ENCODE assay signal across 9 cellular contexts in genomic region chr14:80930836-80931389, GRCh38. TPM values are rescaled to one million over a fixed set of nuclear protein-coding genes. Genes with fewer than 3 reads are reported as not detected.
DNase-seq lines count a peak whose midpoint lies in the region; ATAC-seq and TF ChIP-seq lines count a peak whose summit lies in the region.
"Had no signal": no experiment of that assay in that cellular context is flagged by ENCODE, and none has a peak within 500 bp of the region (broad histone marks: within the 10 kb centered on the region; RNA-seq: fewer than 3 reads in every experiment).

No MANE protein-coding gene starts in this region.

- H3K4me3 ChIP-seq in astrocyte of the spinal cord (ENCODE audit: low read depth, low read length): no peak overlapping the region
- peak overlapping the region in 1 of 8 donors; percentile 41 for H3K4me3 ChIP-seq in spleen

- intact Hi-C loops in spleen (cut with DNase I; ENCODE audit: low total_unique reads): no loop called here

- TF ChIP-seq POLR2A in spleen (IDR thresholded peaks at IDR 0.05): no peak

- no peaks in the 10 kb centered on the region for H3K36me3 ChIP-seq in spleen

- peak; percentile 16 for DNase-seq in AG09319 (ENCODE audit: extremely low read depth, low read depth)
- peak; percentile 61 for DNase-seq in RKO (ENCODE audit: low spot score)
- DNase-seq in astrocyte of the spinal cord (ENCODE audit: low read depth, low spot score): peak; percentile 88
- no peak for DNase-seq in spleen
- DNase-seq in cerebellum (ENCODE audit: low spot score): no peak
- DNase-seq in DMS153 treated with DMSO at 0.1 percent for 48 hours (lab: John Stamatoyannopoulos, UW; ENCODE audit: unreplicated experiment): no peak

- ATAC-seq in GM18870 (IDR thresholded peaks at IDR 0.05; ENCODE audit: unreplicated experiment) (peak; percentile 99), HG03064 (IDR thresholded peaks at IDR 0.05; ENCODE audit: low read depth, unreplicated experiment) (peak; percentile 99)

- peaks cover 0 to 6% (median 0%) of the 10 kb centered on the region in 8 donors for H3K9me3 ChIP-seq in spleen

- 19 to 41% (median 23%) methylated on average over 8 of the region's 8 CpGs for WGBS in spleen, 5 donors

- TF ChIP-seq CTCF in AG09319 (IDR thresholded peaks at IDR 0.05; ENCODE audit: low read depth, low read length): no peak
- no peak for TF ChIP-seq CTCF in astrocyte of the spinal cord (IDR thresholded peaks at IDR 0.05; ENCODE audit: low read depth, low read length)
- TF ChIP-seq CTCF in spleen (IDR thresholded peaks at IDR 0.05 in 8 of 11, conservative IDR thresholded peaks at IDR 0.05 in 3 of 11): no peak

- peak overlapping the region; percentile 30 to 79 (median 64) for H3K27ac ChIP-seq in spleen

- in situ Hi-C loops in astrocyte of the spinal cord (cut with HindIII; ENCODE audit: low sequenced_read_pairs): no loop called here

- H3K4me1 ChIP-seq in spleen: peaks cover 0 to 29% (median 20%) of the 10 kb centered on the region in 6 donors

- H3K27me3 ChIP-seq in spleen (replicated peaks in 1 of 7): no peaks in the 10 kb centered on the region

RNA-seq across cellular contexts. Expression of gene CEP128, which starts 10.6 kb away (rescaled TPM):
- total RNA-seq in spleen (10 to 100 TPM; 13.5 to 34.2 (median 18.6) TPM), cerebellum (29.8 TPM)
- polyA plus RNA-seq in spleen: 1 to 10 TPM; 1.5 to 1.9 (median 1.7) TPM

RNA-seq across cellular contexts. Expression of gene TSHR, which starts 24.5 kb away (rescaled TPM):
- 1 to 10 TPM in 3 of 7 donors, under 1 TPM in 3, not detected in 1; 0.32 to 3.1 (median 1.00) TPM for total RNA-seq in spleen
- polyA plus RNA-seq in spleen: under 1 TPM; 0.22 to 0.32 (median 0.22) TPM
- total RNA-seq in cerebellum: 1.5 TPM
- polyA plus RNA-seq: neural cell had no signal

Comparison
In these comparisons a context has a peak if more than half of its experiments do, and no peak if none do; other contexts are left out.
1. DNase-seq: peak in AG09319 (single experiment), RKO (single experiment) and astrocyte of the spinal cord (single experiment); none in spleen (single experiment), cerebellum (single experiment) and DMS153 treated with DMSO at 0.1 percent for 48 hours (single experiment).